8 cellular contexts compared by ENCODE assay signal in genomic region chr5:37111426-37112382, GRCh38.
A peak's percentile ranks its signal among the peaks of the same experiment; 100 is the strongest.
DNase-seq lines count a peak whose midpoint lies in the region; ATAC-seq, FAIRE-seq and TF ChIP-seq lines count a peak whose summit lies in the region.

No MANE protein-coding gene starts in this region.

- H3K36me3 ChIP-seq in GM12878 (ENCODE audit: control insufficient read depth in 2 of 2, insufficient read depth in 2 of 2, low read length in 1 of 2) (peaks cover 0 to 1% of the 10 kb centered on the region in 2 experiments; a peak in 1 of 4 replicates), adrenal gland (replicated peaks in 1 of 2) (peaks cover 0 to 26% of the 10 kb centered on the region in 2 donors), breast epithelium (peaks cover 7% of the 10 kb centered on the region), GM23248 (ENCODE audit: low read depth) (peaks cover 42% of the 10 kb centered on the region)

- H3K79me2 ChIP-seq in GM12878 (ENCODE audit: control insufficient read depth, insufficient read depth, low read length): no peaks in the 10 kb centered on the region
- H3K79me2 ChIP-seq in GM23248 (ENCODE audit: insufficient read depth): no peaks in the 10 kb centered on the region

- TF ChIP-seq POLR2A in GM12878 (IDR thresholded peaks at IDR 0.05; ENCODE audit: low read depth, low read length): no peak
- TF ChIP-seq POLR2A in adrenal gland (IDR thresholded peaks at IDR 0.05): no peak
- no peak for TF ChIP-seq POLR2A in breast epithelium (IDR thresholded peaks at IDR 0.05)

- no peaks in the 10 kb centered on the region for H3F3A ChIP-seq in GM23248 (ENCODE audit: insufficient read depth)

- peak; percentile 64 for DNase-seq in GM12878 (ENCODE audit: low read depth, low spot score)
- no peak for DNase-seq in HK-2 (ENCODE audit: unreplicated experiment)
- no peak for DNase-seq in adrenal gland
- DNase-seq in breast epithelium (ENCODE audit: low spot score in 2 of 2): no peak
- DNase-seq in GM23248: no peak

- in situ Hi-C loops in GM12878 (cut with MboI) (no loop called here), GM23248 (cut with MboI) (no loop called here)

- no peaks in the 10 kb centered on the region for H4K20me1 ChIP-seq in GM12878 (ENCODE audit: control insufficient read depth, insufficient read depth)
- no peaks in the 10 kb centered on the region for H4K20me1 ChIP-seq in GM23248 (ENCODE audit: insufficient read depth)

- SMC1A ChIA-PET in GM12878 (lab: Charles Lee; ENCODE audit: uncharacterized antibody, unreplicated experiment): interaction anchor here (0.9 to 1.4 kb wide), 13 partner anchors 8 to 88 kb away, joined by 3 to 6 read pairs (median 3); no protein-coding TSS in a partner anchor

- H3K9me3 ChIP-seq in GM12878 (replicated peaks; ENCODE audit: control insufficient read depth, insufficient read depth, low read length) (peaks cover 9% of the 10 kb centered on the region; the same call in 2 of the 3 replicates), adrenal gland (replicated peaks in 1 of 3) (no peaks in the 10 kb centered on the region), breast epithelium (no peaks in the 10 kb centered on the region), GM23248 (ENCODE audit: low read depth) (no peaks in the 10 kb centered on the region)

- no peak overlapping the region; the same call in 1 of the 2 replicates for H2AFZ ChIP-seq in GM12878 (ENCODE audit: control insufficient read depth, low read depth, low read length)
- H2AFZ ChIP-seq in GM23248: no peak overlapping the region

- WGBS in GM12878 (ENCODE audit: insufficient coverage, insufficient replicate concordance, low lambda C conversion rate, missing lambda C conversion rate): 0% methylated on average over 4 of the region's 4 CpGs
- 79 to 83% (median 81%) methylated on average over 4 of the region's 4 CpGs for WGBS in adrenal gland, 4 donors
- 47 to 54% methylated on average over 4 of the region's 4 CpGs for WGBS in GM23248 (ENCODE audit: low coverage in 1 of 2, low lambda C conversion rate in 2 of 2, missing lambda C conversion rate in 2 of 2), 2 experiments

- H3K9ac ChIP-seq in GM12878 (ENCODE audit: control insufficient read depth, insufficient read depth, low read length) (peak overlapping the region; percentile 35), GM23248 (no peak overlapping the region)

- TF ChIP-seq CTCF in GM12878 (IDR thresholded peaks at IDR 0.05 in 2 of 3, conservative IDR thresholded peaks at IDR 0.05 in 1 of 3; ENCODE audit: control insufficient read depth in 2 of 3, extremely low read depth in 1 of 3, insufficient read depth in 1 of 3, low read depth in 3 of 3, low read length in 3 of 3) (no peak), adrenal gland (IDR thresholded peaks at IDR 0.05) (no peak), breast epithelium (IDR thresholded peaks at IDR 0.05) (no peak)

- no peak for TF ChIP-seq RAD21 in GM12878 (IDR thresholded peaks at IDR 0.05; ENCODE audit: insufficient read depth, low read depth, low read length)

- TF ChIP-seq EP300 in GM12878 (IDR thresholded peaks at IDR 0.05; ENCODE audit: borderline replicate concordance in 1 of 2, control insufficient read depth in 1 of 2, low read depth in 2 of 2, low read length in 2 of 2): peak; percentile 52 to 66; a peak in 2 of 4 replicates

- RAD21 ChIA-PET in GM12878 (lab: Charles Lee; ENCODE audit: unreplicated experiment): interaction anchor here (0.7 to 1.5 kb wide), 8 partner anchors 9 to 100 kb away, joined by 3 to 7 read pairs (median 4); no protein-coding TSS in a partner anchor

- ATAC-seq in GM18498 (IDR thresholded peaks at IDR 0.05; ENCODE audit: unreplicated experiment) (peak; percentile 85), GM21390 (IDR thresholded peaks at IDR 0.05; ENCODE audit: unreplicated experiment) (peak; percentile 87), HG03521 (IDR thresholded peaks at IDR 0.05; ENCODE audit: unreplicated experiment) (peak; percentile 83), GM12878 (peak; percentile 91)

- H3K27ac ChIP-seq in GM12878 (ENCODE audit: control insufficient read depth, insufficient read depth) (peak overlapping the region; percentile 77), adrenal gland (no peak overlapping the region), breast epithelium (no peak overlapping the region), GM23248 (no peak overlapping the region)

- peak overlapping the region; percentile 14 for H3K4me2 ChIP-seq in GM12878 (ENCODE audit: control insufficient read depth, insufficient read depth)
- no peak overlapping the region for H3K4me2 ChIP-seq in GM23248 (ENCODE audit: unreplicated experiment)

- no peaks in the 10 kb centered on the region for H3K27me3 ChIP-seq in GM12878 (replicated peaks in 1 of 2; ENCODE audit: control insufficient read depth in 2 of 2, insufficient read depth in 2 of 2, low read length in 1 of 2)
- H3K27me3 ChIP-seq in adrenal gland: no peaks in the 10 kb centered on the region
- H3K27me3 ChIP-seq in breast epithelium: no peaks in the 10 kb centered on the region
- H3K27me3 ChIP-seq in GM23248 (replicated peaks; ENCODE audit: insufficient read depth): no peaks in the 10 kb centered on the region

- H3K4me3 ChIP-seq in GM12878: peak overlapping the region; percentile 34; the same call in 1 of the 2 replicates
- no peak overlapping the region for H3K4me3 ChIP-seq in adrenal gland
- H3K4me3 ChIP-seq in breast epithelium: no peak overlapping the region
- no peak overlapping the region for H3K4me3 ChIP-seq in GM23248

- POLR2A ChIA-PET in GM12878 (lab: Charles Lee): no interaction called here

- H3K4me1 ChIP-seq in GM12878 (ENCODE audit: control insufficient read depth, insufficient read depth, low read length): peaks cover 21% of the 10 kb centered on the region
- peaks cover 0 to 3% of the 10 kb centered on the region in 2 donors for H3K4me1 ChIP-seq in adrenal gland (replicated peaks in 1 of 2)
- no peaks in the 10 kb centered on the region for H3K4me1 ChIP-seq in breast epithelium
- no peaks in the 10 kb centered on the region for H3K4me1 ChIP-seq in GM23248 (ENCODE audit: insufficient read depth)

- BruUV-seq in GM12878 (replicated peaks; lab: Mats Ljungman, UMichigan): no TSS peak

- intact Hi-C loops in GM12878 (cut with micrococcal nuclease; ENCODE audit: unreplicated experiment): loop anchor here (5.0 kb wide), 1 partner anchor 71 kb away; no protein-coding TSS in a partner anchor
- intact Hi-C loops in adrenal gland (cut with DNase I): no loop called here
- intact Hi-C loops in breast epithelium (cut with DNase I; ENCODE audit: low total_unique reads): no loop called here

- CTCF ChIA-PET in GM12878 (lab: Yijun Ruan, JAX): interaction anchor here (1.6 kb wide), 1 partner anchor 10 kb away, joined by 4 read pairs; no protein-coding TSS in a partner anchor

- FAIRE-seq in GM12878 (lab: Jason Lieb, UNC): peak; percentile 84

- no peaks in the 10 kb centered on the region for H3K9me2 ChIP-seq in GM23248 (ENCODE audit: insufficient read depth)

TF ChIP-seq in GM12878, 131 proteins besides CTCF, POLR2A, EP300 and RAD21 (continues in another document):
- TF ChIP-seq ZBED1 (IDR thresholded peaks at IDR 0.05; ENCODE audit: borderline replicate concordance): peak; percentile 33; the same call in 1 of the 2 replicates
- TF ChIP-seq ZNF24 (IDR thresholded peaks at IDR 0.05): peak; percentile 49; the same call in 1 of the 2 replicates
- TF ChIP-seq SREBF2 (IDR thresholded peaks at IDR 0.05; ENCODE audit: low read length): no peak
- TF ChIP-seq CHD2 (IDR thresholded peaks at IDR 0.05; ENCODE audit: borderline replicate concordance, low read depth, low read length): 0 out of 2 replicates have a peak, but pooled peaks have one; percentile 15
- peak; percentile 87 for TF ChIP-seq NFIC (IDR thresholded peaks at IDR 0.05; ENCODE audit: low read depth, low read length)
- peak; percentile 100 for TF ChIP-seq RUNX3 (IDR thresholded peaks at IDR 0.05; ENCODE audit: low read length)
- TF ChIP-seq ZNF384 (IDR thresholded peaks at IDR 0.05; ENCODE audit: borderline replicate concordance, low read depth, low read length): peak; percentile 88
- peak; percentile 56; the same call in 1 of the 2 replicates for TF ChIP-seq TBL1XR1 (IDR thresholded peaks at IDR 0.05; ENCODE audit: low read depth, low read length)
- TF ChIP-seq CREM (IDR thresholded peaks at IDR 0.05; ENCODE audit: low read depth): peak; percentile 59
- peak; percentile 77; the same call in 1 of the 2 replicates for TF ChIP-seq ATF2 (IDR thresholded peaks at IDR 0.05; ENCODE audit: low read length)
- TF ChIP-seq RBBP5 (conservative IDR thresholded peaks at IDR 0.05): 0 out of 2 replicates have a peak, but pooled peaks have one; percentile 59
- TF ChIP-seq IRF4 (IDR thresholded peaks at IDR 0.05; ENCODE audit: low read depth, low read length): peak; percentile 98
- TF ChIP-seq MYB (IDR thresholded peaks at IDR 0.05; ENCODE audit: borderline replicate concordance, low read depth, low read length): peak; percentile 75
- TF ChIP-seq JUNB (IDR thresholded peaks at IDR 0.05): peak; percentile 93
- TF ChIP-seq STAT3 (IDR thresholded peaks at IDR 0.05; ENCODE audit: low read depth, low read length): peak; percentile 83; the same call in 1 of the 2 replicates
- TF ChIP-seq SP1 (IDR thresholded peaks at IDR 0.05; ENCODE audit: low read depth, low read length): peak; percentile 62
- no peak for TF ChIP-seq KLF5 (IDR thresholded peaks at IDR 0.05; ENCODE audit: partially characterized antibody)
